ENCODE assay signal across 22 cellular contexts in the genomic region with DNA sequence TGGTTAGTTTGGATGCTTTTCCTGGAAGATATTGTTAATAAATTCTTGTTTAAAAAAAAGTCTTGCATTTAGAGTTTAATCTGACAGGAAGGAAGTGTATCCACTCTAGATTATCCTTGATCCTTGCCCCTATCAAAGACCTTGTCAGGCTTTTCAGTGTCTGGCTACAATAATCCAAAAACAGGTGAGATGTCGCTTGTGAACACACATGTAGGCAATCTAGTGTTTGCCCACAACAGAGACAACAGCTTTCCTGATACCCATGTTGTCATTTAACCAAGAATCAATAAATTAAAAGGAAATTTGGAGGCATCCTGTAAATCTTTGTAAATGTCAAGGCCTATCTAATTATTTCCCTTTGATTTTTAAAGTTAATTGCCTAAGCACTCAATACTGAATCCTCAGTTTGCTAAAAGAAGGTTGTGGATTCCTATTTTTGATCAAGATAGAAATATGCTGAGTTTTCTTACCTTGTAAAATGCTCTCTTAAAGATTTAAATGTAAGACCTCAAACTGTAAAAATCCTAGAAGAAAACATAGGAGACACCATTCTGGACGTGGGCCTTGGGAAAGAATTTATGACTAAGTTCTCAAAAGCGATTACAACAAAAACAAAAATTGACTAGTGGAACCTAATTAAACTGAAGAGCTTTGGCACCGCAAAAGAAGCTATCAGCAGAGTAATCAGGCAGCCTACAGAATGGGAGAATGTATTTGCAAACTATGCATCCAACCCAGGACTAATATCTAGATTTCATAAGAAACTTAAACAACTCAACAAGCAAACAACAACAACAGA.
DNase-seq lines count a peak whose midpoint lies in the region; ATAC-seq, FAIRE-seq and TF ChIP-seq lines count a peak whose summit lies in the region.
"Had no signal": no experiment of that assay in that cellular context is flagged by ENCODE, and none has a peak within 500 bp of the region (broad histone marks: within the 10 kb centered on the region; RNA-seq: fewer than 3 reads in every experiment).

No MANE protein-coding gene starts in this region.

- H3K27ac ChIP-seq in right lobe of liver, result no peak overlapping the region
- no peak overlapping the region for H3K27ac ChIP-seq in HepG2 (ENCODE audit: extremely low read length, insufficient read depth, low read length)
- H3K27ac ChIP-seq: 22Rv1, BLaER1, C4-2B had no signal

- H3K27me3 ChIP-seq in right lobe of liver (no peaks in the 10 kb centered on the region), HepG2 (ENCODE audit: control insufficient read depth in 1 of 2, insufficient read depth in 2 of 2, low read length in 2 of 2) (no peaks in the 10 kb centered on the region)
- H3K27me3 ChIP-seq: BLaER1 had no signal

- POLR2A ChIA-PET in HepG2 (lab: Yijun Ruan, JAX), result no interaction called here

- CTCF ChIA-PET in HepG2 (lab: Yijun Ruan, JAX; ENCODE audit: low intra/inter-chr PET ratio, low total read pairs), result no interaction called here

- TF ChIP-seq EP300 in HepG2 (IDR thresholded peaks at IDR 0.05; ENCODE audit: low read depth in 2 of 2, low read length in 2 of 2), result no peak
- TF ChIP-seq EP300 in HepG2 (CRISPR knock-in tag; IDR thresholded peaks at IDR 0.05; ENCODE audit: borderline replicate concordance), result no peak

- no peaks in the 10 kb centered on the region for H3K36me3 ChIP-seq in right lobe of liver
- no peaks in the 10 kb centered on the region for H3K36me3 ChIP-seq in HepG2 (replicated peaks in 1 of 2; ENCODE audit: control insufficient read depth in 1 of 2, insufficient read depth in 2 of 2, low read length in 2 of 2)
- H3K36me3 ChIP-seq: BLaER1 had no signal

- no peak overlapping the region for H3K9ac ChIP-seq in HepG2 (ENCODE audit: insufficient read depth, low read depth, low read length)
- H3K9ac ChIP-seq: BLaER1 had no signal

- no peak overlapping the region for H3K4me3 Mint-ChIP-seq in neural crest cell
- H3K4me3 Mint-ChIP-seq: B cell; CD4-positive, CD25-positive, alpha-beta regulatory T cell; CD8-positive, alpha-beta T cell; GM23338; H9 had no signal

- no peak for TF ChIP-seq RAD21 in HepG2 (CRISPR knock-in tag; IDR thresholded peaks at IDR 0.05)

- H3K4me3 ChIP-seq in right lobe of liver (no peak overlapping the region), HepG2 (replicated peaks in 1 of 3; ENCODE audit: insufficient read depth in 1 of 3, low read depth in 2 of 3, low read length in 3 of 3) (no peak overlapping the region)
- H3K4me3 ChIP-seq: BLaER1, GM23338 had no signal

- TF ChIP-seq POLR2A in right lobe of liver (IDR thresholded peaks at IDR 0.05), result no peak
- no peak for TF ChIP-seq POLR2A in HepG2 (IDR thresholded peaks at IDR 0.05; ENCODE audit: insufficient read depth in 1 of 2, low read depth in 2 of 2, low read length in 2 of 2)

- H4K20me1 ChIP-seq in HepG2 (ENCODE audit: insufficient read depth, low read length), result no peaks in the 10 kb centered on the region
- H4K20me1 ChIP-seq: BLaER1 had no signal

- H3K27me3 Mint-ChIP-seq in neural crest cell (ENCODE audit: low read depth), result no peaks in the 10 kb centered on the region
- H3K27me3 Mint-ChIP-seq: B cell; CD4-positive, CD25-positive, alpha-beta regulatory T cell had no signal

- H3K4me1 ChIP-seq in right lobe of liver (peaks cover 0 to 26% (median 9%) of the 10 kb centered on the region in 4 donors), HepG2 (ENCODE audit: insufficient read depth, low read length) (no peaks in the 10 kb centered on the region)
- H3K4me1 ChIP-seq: BLaER1 had no signal

- H3K36me3 Mint-ChIP-seq in neural crest cell (ENCODE audit: low read depth), result no peaks in the 10 kb centered on the region
- H3K36me3 Mint-ChIP-seq: CD4-positive, CD25-positive, alpha-beta regulatory T cell; CD8-positive, alpha-beta T cell had no signal

- WGBS in right lobe of liver (ENCODE audit: insufficient coverage, low coverage, low lambda C conversion rate, missing lambda C conversion rate), result 69% methylated on average over 4 of the region's 4 CpGs
- WGBS in HepG2 (ENCODE audit: low lambda C conversion rate), result 13% methylated on average over 4 of the region's 4 CpGs

- in situ Hi-C loops in HepG2 (cut with HindIII; ENCODE audit: extremely low pct_ligation_motif_present, low pct_unique_long_range_greater_than_20kb), result no loop called here

- peaks cover 17% of the 10 kb centered on the region for H3K4me1 Mint-ChIP-seq in neural crest cell
- H3K4me1 Mint-ChIP-seq: B cell; CD4-positive, CD25-positive, alpha-beta regulatory T cell; GM23338 had no signal

- no TSS peak for BruUV-seq in HepG2 (replicated peaks; lab: Mats Ljungman, UMichigan)

- ATAC-seq in right lobe of liver (peak; percentile 38 to 72 (median 58)), HepG2 (no peak)
- ATAC-seq: CD8-positive, alpha-beta T cell; GM23338; HCT116 had no signal

- intact Hi-C loops in right lobe of liver (cut with DNase I) (no loop called here), HepG2 (cut with micrococcal nuclease; ENCODE audit: unreplicated experiment) (no loop called here)

- no peak overlapping the region for H3K4me2 ChIP-seq in HepG2 (ENCODE audit: low read depth, low read length)
- H3K4me2 ChIP-seq: BLaER1, GM23338 had no signal

- TF ChIP-seq CTCF in right lobe of liver (IDR thresholded peaks at IDR 0.05) (no peak), HepG2 (CRISPR knock-in tag; IDR thresholded peaks at IDR 0.05) (no peak), neural crest cell (conservative IDR thresholded peaks at IDR 0.05) (no peak)

- no peak overlapping the region for H2AFZ ChIP-seq in HepG2 (ENCODE audit: low read length)
- H2AFZ ChIP-seq: GM23338 had no signal

- peak overlapping the region; percentile 8 for H3K27ac Mint-ChIP-seq in neural crest cell (ENCODE audit: unreplicated experiment)
- H3K27ac Mint-ChIP-seq: B cell; CD4-positive, CD25-positive, alpha-beta regulatory T cell; CD8-positive, alpha-beta T cell; GM23338; H9 had no signal

- H3K9me3 Mint-ChIP-seq in neural crest cell, result peaks cover 2% of the 10 kb centered on the region
- H3K9me3 Mint-ChIP-seq: GM23338, H9 had no signal

- DNase-seq in right lobe of liver (no peak), HepG2 (ENCODE audit: low spot score) (no peak), astrocyte of the hippocampus (ENCODE audit: low read depth, low spot score) (peak; percentile 9), neural crest cell (ENCODE audit: low read depth, low spot score) (no peak), putamen (ENCODE audit: low spot score) (no peak)
- DNase-seq in activated CD4-positive, alpha-beta T cell treated with anti-CD3 and anti-CD28 coated beads for 48 hours, result no peak
- DNase-seq: Caco-2; CD4-positive, CD25-positive, alpha-beta regulatory T cell; CD8-positive, alpha-beta T cell; DMS153; DND-41; GF-D8; H9 had no signal

- H3K9me3 ChIP-seq in right lobe of liver (no peaks in the 10 kb centered on the region), HepG2 (ENCODE audit: low read length) (no peaks in the 10 kb centered on the region)
- H3K9me3 ChIP-seq: BLaER1, Caco-2 had no signal

- no peak for FAIRE-seq in HepG2 (lab: Jason Lieb, UNC)
- FAIRE-seq: A204.1, GM12891, GM18507 had no signal

- H3K79me2 ChIP-seq in HepG2 (ENCODE audit: insufficient read depth, low read length), result no peaks in the 10 kb centered on the region

TF ChIP-seq in HepG2, 621 proteins besides CTCF, POLR2A, EP300 and RAD21:
- TF ChIP-seq ZNF263 (CRISPR knock-in tag; IDR thresholded peaks at IDR 0.05), result no peak
- no peak for TF ChIP-seq CEBPG (CRISPR knock-in tag; IDR thresholded peaks at IDR 0.05)
- TF ChIP-seq ZNF3 (CRISPR knock-in tag; IDR thresholded peaks at IDR 0.05), result no peak
- TF ChIP-seq, protein P1, sequence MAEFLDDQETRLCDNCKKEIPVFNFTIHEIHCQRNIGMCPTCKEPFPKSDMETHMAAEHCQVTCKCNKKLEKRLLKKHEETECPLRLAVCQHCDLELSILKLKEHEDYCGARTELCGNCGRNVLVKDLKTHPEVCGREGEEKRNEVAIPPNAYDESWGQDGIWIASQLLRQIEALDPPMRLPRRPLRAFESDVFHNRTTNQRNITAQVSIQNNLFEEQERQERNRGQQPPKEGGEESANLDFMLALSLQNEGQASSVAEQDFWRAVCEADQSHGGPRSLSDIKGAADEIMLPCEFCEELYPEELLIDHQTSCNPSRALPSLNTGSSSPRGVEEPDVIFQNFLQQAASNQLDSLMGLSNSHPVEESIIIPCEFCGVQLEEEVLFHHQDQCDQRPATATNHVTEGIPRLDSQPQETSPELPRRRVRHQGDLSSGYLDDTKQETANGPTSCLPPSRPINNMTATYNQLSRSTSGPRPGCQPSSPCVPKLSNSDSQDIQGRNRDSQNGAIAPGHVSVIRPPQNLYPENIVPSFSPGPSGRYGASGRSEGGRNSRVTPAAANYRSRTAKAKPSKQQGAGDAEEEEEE (CRISPR knock-in tag; IDR thresholded peaks at IDR 0.05; ENCODE audit: borderline replicate concordance), result no peak
- no peak for TF ChIP-seq ZSCAN30 (CRISPR knock-in tag; IDR thresholded peaks at IDR 0.05)
- TF ChIP-seq MIER2 (CRISPR knock-in tag; IDR thresholded peaks at IDR 0.05), result no peak
